ENCODE assay signal across 18 cellular contexts in the genomic region with DNA sequence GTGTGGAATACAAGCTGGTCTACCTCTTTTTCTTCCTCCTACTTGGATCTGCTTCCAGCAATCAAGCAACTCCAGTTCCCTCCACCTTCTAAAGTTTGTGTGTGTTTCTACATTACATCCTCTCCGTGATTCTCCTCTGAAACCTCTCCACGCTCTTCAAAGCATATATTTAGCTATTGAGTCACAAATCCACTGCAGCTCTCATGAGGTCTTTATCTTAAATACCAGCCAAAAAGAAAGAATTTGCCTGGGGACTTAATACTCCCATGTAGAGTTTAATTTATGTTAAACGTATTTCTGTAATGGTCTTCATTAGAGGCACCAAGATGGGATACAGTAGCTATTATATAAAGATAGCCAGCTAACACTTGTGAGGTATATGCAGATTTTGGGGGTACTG.
DNase-seq lines count a peak whose midpoint lies in the region; ATAC-seq and TF ChIP-seq lines count a peak whose summit lies in the region.
"Had no signal": no experiment of that assay in that cellular context is flagged by ENCODE, and none has a peak within 500 bp of the region (broad histone marks: within the 10 kb centered on the region; RNA-seq: fewer than 3 reads in every experiment).

No MANE protein-coding gene starts in this region.

- WGBS in IMR-90 (ENCODE audit: extremely low coverage in 2 of 2, insufficient read length in 1 of 2), 2 experiments = no CpG with 5 or more reads among the region's 3 CpGs
- WGBS in upper lobe of left lung, 2 donors = 95 to 97% methylated on average over 3 of the region's 3 CpGs

- peaks cover 11% of the 10 kb centered on the region; the same call in 1 of the 2 replicates for H4K20me1 ChIP-seq in IMR-90 (ENCODE audit: insufficient read depth, low read length)
- H4K20me1 ChIP-seq: BLaER1 had no signal

- H3K79me1 ChIP-seq in IMR-90 (ENCODE audit: low read depth in 1 of 2, low read length in 2 of 2) = peaks cover 0 to 10% of the 10 kb centered on the region in 2 experiments; a peak in 1 of 4 replicates

- H3K27me3 ChIP-seq in IMR-90 (ENCODE audit: control insufficient read depth, insufficient read depth, low read length) (no peaks in the 10 kb centered on the region), upper lobe of left lung (no peaks in the 10 kb centered on the region)
- H3K27me3 ChIP-seq: BLaER1 had no signal

- no peaks in the 10 kb centered on the region for H3K36me3 ChIP-seq in IMR-90 (ENCODE audit: control insufficient read depth, insufficient read depth, low read length)
- no peaks in the 10 kb centered on the region for H3K36me3 ChIP-seq in upper lobe of left lung
- H3K36me3 ChIP-seq: BLaER1 had no signal

- H3K27me3 Mint-ChIP-seq in chondrocyte (ENCODE audit: low read depth) (no peaks in the 10 kb centered on the region), osteocyte (ENCODE audit: unreplicated experiment) (no peaks in the 10 kb centered on the region)
- H3K27me3 Mint-ChIP-seq: CD4-positive, alpha-beta memory T cell had no signal

- H3K9me3 ChIP-seq in IMR-90 (ENCODE audit: control insufficient read depth, insufficient read depth, low read length) (peaks cover 2% of the 10 kb centered on the region; the same call in 1 of the 2 replicates), upper lobe of left lung (no peaks in the 10 kb centered on the region)

- H3K4me1 ChIP-seq in IMR-90 (ENCODE audit: control insufficient read depth, insufficient read depth, low read length) (peaks cover 14% of the 10 kb centered on the region), upper lobe of left lung (peaks cover 10 to 14% (median 14%) of the 10 kb centered on the region in 4 donors)
- H3K4me1 ChIP-seq: BLaER1 had no signal

- no peak overlapping the region for H3K27ac ChIP-seq in IMR-90 (ENCODE audit: insufficient read depth, low read length)
- no peak overlapping the region for H3K27ac ChIP-seq in upper lobe of left lung
- H3K27ac ChIP-seq in substantia nigra (ENCODE audit: low read depth, low read length, poor library complexity, severe bottlenecking) = no peak overlapping the region
- H3K27ac ChIP-seq: BLaER1 had no signal

- no peak for TF ChIP-seq EP300 in upper lobe of left lung (IDR thresholded peaks at IDR 0.05)

- no peak overlapping the region; the same call in 1 of the 2 replicates for H2BK120ac ChIP-seq in IMR-90 (ENCODE audit: low read depth, low read length)

- no peak overlapping the region for H3K4me3 Mint-ChIP-seq in chondrocyte (ENCODE audit: unreplicated experiment)
- no peak overlapping the region for H3K4me3 Mint-ChIP-seq in osteocyte (ENCODE audit: unreplicated experiment)
- H3K4me3 Mint-ChIP-seq: CD14-positive monocyte; CD4-positive, alpha-beta memory T cell; GM23338; IgD-negative memory B cell had no signal

- no peak overlapping the region for H3K56ac ChIP-seq in IMR-90 (ENCODE audit: extremely low read depth, insufficient read depth, low read length)

- CTCF ChIA-PET in IMR-90 (lab: Yijun Ruan, JAX) = interaction anchor here (1.0 kb wide), 1 partner anchor 9 kb away, joined by 3 read pairs; no protein-coding TSS in a partner anchor

- H3K23ac ChIP-seq in IMR-90 (ENCODE audit: low read depth, low read length) = no peak overlapping the region

- TF ChIP-seq POLR2A in IMR-90 (IDR thresholded peaks at IDR 0.05; ENCODE audit: low read depth, low read length) = no peak
- TF ChIP-seq POLR2A in upper lobe of left lung (IDR thresholded peaks at IDR 0.05) = no peak

- TF ChIP-seq CTCF in IMR-90 (conservative IDR thresholded peaks at IDR 0.05; ENCODE audit: low read depth, low read length) (no peak), chondrocyte (IDR thresholded peaks at IDR 0.05) (no peak), osteocyte (IDR thresholded peaks at IDR 0.05) (no peak), upper lobe of left lung (IDR thresholded peaks at IDR 0.05) (no peak)

- H3K14ac ChIP-seq in IMR-90 (replicated peaks; ENCODE audit: low read depth, low read length) = no peak overlapping the region

- ATAC-seq in IMR-90 (ENCODE audit: low read depth) (no peak), upper lobe of left lung (ENCODE audit: low FRiP score in 2 of 2) (no peak)
- ATAC-seq: GM23338, HCT116 had no signal

- dilution Hi-C loops in IMR-90 (cut with HindIII; ENCODE audit: low sequenced_read_pairs, unreplicated experiment) = no loop called here

- H3K9ac ChIP-seq in IMR-90 (ENCODE audit: low read depth, low read length) = no peak overlapping the region
- H3K9ac ChIP-seq: BLaER1 had no signal

- H4K8ac ChIP-seq in IMR-90 (ENCODE audit: low read depth in 2 of 2, low read length in 2 of 2) = no peak overlapping the region

- peak overlapping the region; percentile 52 for H3K27ac Mint-ChIP-seq in chondrocyte (ENCODE audit: unreplicated experiment)
- peak overlapping the region; percentile 91 for H3K27ac Mint-ChIP-seq in osteocyte (ENCODE audit: unreplicated experiment)
- H3K27ac Mint-ChIP-seq: CD4-positive, alpha-beta memory T cell; GM23338; IgD-negative memory B cell had no signal

- no peak overlapping the region for H2AFZ ChIP-seq in IMR-90 (replicated peaks; ENCODE audit: low read length, poor library complexity)
- H2AFZ ChIP-seq: GM23338 had no signal

- TF ChIP-seq RAD21 in IMR-90 (IDR thresholded peaks at IDR 0.05; ENCODE audit: low read length) = no peak

- H3K18ac ChIP-seq in IMR-90 (ENCODE audit: low read depth, low read length) = no peak overlapping the region

- H3K4ac ChIP-seq in IMR-90 (ENCODE audit: low read depth, low read length) = no peak overlapping the region

- BruUV-seq in IMR-90 (replicated peaks; lab: Mats Ljungman, UMichigan) = no TSS peak

- peak overlapping the region; percentile 10; the same call in 1 of the 2 replicates for H4K91ac ChIP-seq in IMR-90 (ENCODE audit: insufficient read depth, low read depth, low read length)

- H3K4me2 ChIP-seq in IMR-90 (ENCODE audit: low read depth, low read length) = no peak overlapping the region
- H3K4me2 ChIP-seq: BLaER1, GM23338 had no signal

- H2BK15ac ChIP-seq in IMR-90 (ENCODE audit: low read depth, low read length) = no peak overlapping the region

- H2BK5ac ChIP-seq in IMR-90 (ENCODE audit: low read depth, low read length, poor library complexity, severe bottlenecking) = no peak overlapping the region

- H2AK9ac ChIP-seq in IMR-90 (replicated peaks; ENCODE audit: low read depth, low read length, poor library complexity) = no peak overlapping the region

- H3K9me1 ChIP-seq in IMR-90 (ENCODE audit: insufficient read depth, low read length) = peaks cover 20% of the 10 kb centered on the region

- H2BK20ac ChIP-seq in IMR-90 (ENCODE audit: low read depth, low read length) = 0 out of 2 replicates have a peak overlapping the region, but pooled peaks have one; percentile 20

- H3K4me3 ChIP-seq in IMR-90 (ENCODE audit: insufficient read depth, low read depth, low read length) = no peak overlapping the region
- H3K4me3 ChIP-seq in upper lobe of left lung = no peak overlapping the region
- H3K4me3 ChIP-seq: BLaER1, GM23338 had no signal

- peaks cover 5% of the 10 kb centered on the region for H3K36me3 Mint-ChIP-seq in chondrocyte (ENCODE audit: low read depth)
- peaks cover 7% of the 10 kb centered on the region for H3K36me3 Mint-ChIP-seq in osteocyte (ENCODE audit: unreplicated experiment)

- no peak overlapping the region for H2AK5ac ChIP-seq in IMR-90 (ENCODE audit: low read depth, low read length)

- H3K4me1 Mint-ChIP-seq in chondrocyte (ENCODE audit: low read depth) (peaks cover 50% of the 10 kb centered on the region), osteocyte (ENCODE audit: unreplicated experiment) (peaks cover 49% of the 10 kb centered on the region)
- H3K4me1 Mint-ChIP-seq: IgD-negative memory B cell had no signal

- intact Hi-C loops in IMR-90 (cut with micrococcal nuclease) = loop anchor here (5.0 kb wide), 1 partner anchor 414 kb away; no protein-coding TSS in a partner anchor

- peak; percentile 65 for DNase-seq in EH (ENCODE audit: low read depth)
- DNase-seq in IMR-90 = no peak
- DNase-seq in chondrocyte (ENCODE audit: low spot score) = no peak
- DNase-seq in osteocyte (ENCODE audit: extremely low spot score, unreplicated experiment) = no peak
- no peak for DNase-seq in NCI-H1048 (lab: John Stamatoyannopoulos, UW)
- no peak for DNase-seq in upper lobe of left lung
- DNase-seq in substantia nigra (lab: John Stamatoyannopoulos, UW) = no peak
- DNase-seq: 8988T; CD4-positive, alpha-beta memory T cell; DMS153; DMS79; GF-D8; H7 had no signal

- in situ Hi-C loops in IMR-90 (cut with MboI; ENCODE audit: low sequenced_read_pairs) = no loop called here

- POLR2A ChIA-PET in IMR-90 (lab: Charles Lee; ENCODE audit: unreplicated experiment) = no interaction called here

- H3K9me3 Mint-ChIP-seq in chondrocyte (ENCODE audit: low read depth) (peaks cover 9% of the 10 kb centered on the region), osteocyte (ENCODE audit: unreplicated experiment) (peaks cover 5% of the 10 kb centered on the region)
- H3K9me3 Mint-ChIP-seq: GM23338 had no signal

- no peak overlapping the region for H4K5ac ChIP-seq in IMR-90 (ENCODE audit: low read depth, low read length)

TF ChIP-seq in IMR-90, 13 proteins besides CTCF, POLR2A, EP300 and RAD21 (continues in another document):
- no peak for TF ChIP-seq CHD1 (IDR thresholded peaks at IDR 0.05; ENCODE audit: low read depth, low read length)
- TF ChIP-seq SMC3 (IDR thresholded peaks at IDR 0.05; ENCODE audit: low read depth, low read length) = no peak
- TF ChIP-seq, protein P1, sequence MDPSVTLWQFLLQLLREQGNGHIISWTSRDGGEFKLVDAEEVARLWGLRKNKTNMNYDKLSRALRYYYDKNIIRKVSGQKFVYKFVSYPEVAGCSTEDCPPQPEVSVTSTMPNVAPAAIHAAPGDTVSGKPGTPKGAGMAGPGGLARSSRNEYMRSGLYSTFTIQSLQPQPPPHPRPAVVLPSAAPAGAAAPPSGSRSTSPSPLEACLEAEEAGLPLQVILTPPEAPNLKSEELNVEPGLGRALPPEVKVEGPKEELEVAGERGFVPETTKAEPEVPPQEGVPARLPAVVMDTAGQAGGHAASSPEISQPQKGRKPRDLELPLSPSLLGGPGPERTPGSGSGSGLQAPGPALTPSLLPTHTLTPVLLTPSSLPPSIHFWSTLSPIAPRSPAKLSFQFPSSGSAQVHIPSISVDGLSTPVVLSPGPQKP (IDR thresholded peaks at IDR 0.05; ENCODE audit: borderline replicate concordance, low read depth, low read length) = no peak
- TF ChIP-seq MAZ (IDR thresholded peaks at IDR 0.05; ENCODE audit: borderline replicate concordance, low read depth, low read length) = no peak
- TF ChIP-seq FOS (IDR thresholded peaks at IDR 0.05; ENCODE audit: low read depth, low read length) = no peak
- no peak for TF ChIP-seq RCOR1 (IDR thresholded peaks at IDR 0.05; ENCODE audit: insufficient replicate concordance, low read length)
- TF ChIP-seq, protein P2, sequence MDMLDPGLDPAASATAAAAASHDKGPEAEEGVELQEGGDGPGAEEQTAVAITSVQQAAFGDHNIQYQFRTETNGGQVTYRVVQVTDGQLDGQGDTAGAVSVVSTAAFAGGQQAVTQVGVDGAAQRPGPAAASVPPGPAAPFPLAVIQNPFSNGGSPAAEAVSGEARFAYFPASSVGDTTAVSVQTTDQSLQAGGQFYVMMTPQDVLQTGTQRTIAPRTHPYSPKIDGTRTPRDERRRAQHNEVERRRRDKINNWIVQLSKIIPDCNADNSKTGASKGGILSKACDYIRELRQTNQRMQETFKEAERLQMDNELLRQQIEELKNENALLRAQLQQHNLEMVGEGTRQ (IDR thresholded peaks at IDR 0.05; ENCODE audit: low read depth, low read length) = no peak
- no peak for TF ChIP-seq MAFK (IDR thresholded peaks at IDR 0.05; ENCODE audit: low read depth, low read length)
